ENCODE assay signal across 26 cellular contexts in genomic region chr12:5792350-5792749, GRCh38.
"Had no signal": no experiment of that assay in that cellular context is flagged by ENCODE, and none has a peak within 500 bp of the region (broad histone marks: within the 10 kb centered on the region; RNA-seq: fewer than 3 reads in every experiment).

No MANE protein-coding gene starts in this region.

- H3K4me1 ChIP-seq: Peyer's patch had no signal

- H3K36me3 Mint-ChIP-seq: activated naive CD4-positive, alpha-beta T cell treated with anti-CD3 and anti-CD28 coated beads, Interleukin-2, amount 50 U/mL, for 72 hours; WTC11 had no signal

- H3K36me3 ChIP-seq: MG63, Peyer's patch, SJCRH30 had no signal

- H3K9ac ChIP-seq: SK-N-SH had no signal

- H3K27ac ChIP-seq: Peyer's patch, RWPE1, SJCRH30 had no signal

- H3K4me3 Mint-ChIP-seq: activated CD8-positive, alpha-beta T cell treated with anti-CD3 and anti-CD28 coated beads, Interleukin-2, amount 10 ng/mL, durations not matched to agents 7 days and 5 days; activated T-cell treated with anti-CD3 and anti-CD28 coated beads, Interleukin-2, amount 50 U/mL, for 24 hours; WTC11 had no signal

- H3K4me3 ChIP-seq: MG63, Peyer's patch, SJCRH30 had no signal

- DNase-seq: activated CD4-positive, alpha-beta T cell treated with anti-CD3 and anti-CD28 coated beads for 48 hours; activated CD4-positive, alpha-beta T cell treated with anti-CD3 and anti-CD28 coated beads, Interleukin-2, amount 50 U/mL, for 4 hours; activated CD4-positive, CD25-positive, alpha-beta regulatory T cell treated with anti-CD3 and anti-CD28 coated beads, Interleukin-2, amount 50 U/mL, for 72 hours; activated CD8-positive, alpha-beta memory T cell treated with anti-CD3 and anti-CD28 coated beads, Interleukin-2, amount 50 U/mL, for 48 hours; activated CD8-positive, alpha-beta T cell treated with anti-CD3 and anti-CD28 coated beads, Interleukin-2, amount 10 ng/mL, durations not matched to agents 7 days and 5 days; activated effector memory CD4-positive, alpha-beta T cell treated with anti-CD3 and anti-CD28 coated beads, Interleukin-2, amount 50 U/mL, for 16 hours; activated naive CD4-positive, alpha-beta T cell treated with Interleukin-2 at 50 U/mL for 16 hours; activated T-cell treated with anti-CD3 and anti-CD28 coated beads, Interleukin-2, amount 50 U/mL, for 24 hours; central memory CD4-positive, alpha-beta T cell; MG63; MV-4-11; NCI-H1092 treated with DMSO at 0.1 percent for 48 hours; NCI-H1417 treated with DMSO at 0.1 percent for 48 hours; NCI-H1694; NCI-H2029 treated with DMSO at 0.1 percent for 48 hours; NCI-H510A treated with DMSO at 0.1 percent for 48 hours; NCI-H69; NK-92 treated with Interleukin-12 subunit alpha and Interleukin-12 subunit beta, amount 100 ng/mL, for 24 hours; Peyer's patch; Right ventricle myocardium superior; SJCRH30; SK-N-SH; SW 1271 had no signal

- H3K27ac Mint-ChIP-seq: activated CD8-positive, alpha-beta T cell treated with anti-CD3 and anti-CD28 coated beads, Interleukin-2, amount 10 ng/mL, durations not matched to agents 7 days and 5 days; activated naive CD4-positive, alpha-beta T cell treated with anti-CD3 and anti-CD28 coated beads, Interleukin-2, amount 50 U/mL, for 72 hours; activated T-cell treated with anti-CD3 and anti-CD28 coated beads, Interleukin-2, amount 50 U/mL, for 24 hours; WTC11 had no signal

- H3K27me3 ChIP-seq: MG63, Peyer's patch, SJCRH30 had no signal

- H3K4me2 ChIP-seq: SK-N-SH had no signal

- H3K9me3 ChIP-seq: MG63, Peyer's patch, SJCRH30, SK-N-SH had no signal

- ATAC-seq: activated CD8-positive, alpha-beta T cell treated with anti-CD3 and anti-CD28 coated beads, Interleukin-2, amount 10 ng/mL, durations not matched to agents 7 days and 5 days; activated naive CD4-positive, alpha-beta T cell treated with anti-CD3 and anti-CD28 coated beads, Interleukin-2, amount 50 U/mL, for 72 hours; WTC11 had no signal

- H3K4me1 Mint-ChIP-seq: WTC11 had no signal
